In the genomic region with DNA sequence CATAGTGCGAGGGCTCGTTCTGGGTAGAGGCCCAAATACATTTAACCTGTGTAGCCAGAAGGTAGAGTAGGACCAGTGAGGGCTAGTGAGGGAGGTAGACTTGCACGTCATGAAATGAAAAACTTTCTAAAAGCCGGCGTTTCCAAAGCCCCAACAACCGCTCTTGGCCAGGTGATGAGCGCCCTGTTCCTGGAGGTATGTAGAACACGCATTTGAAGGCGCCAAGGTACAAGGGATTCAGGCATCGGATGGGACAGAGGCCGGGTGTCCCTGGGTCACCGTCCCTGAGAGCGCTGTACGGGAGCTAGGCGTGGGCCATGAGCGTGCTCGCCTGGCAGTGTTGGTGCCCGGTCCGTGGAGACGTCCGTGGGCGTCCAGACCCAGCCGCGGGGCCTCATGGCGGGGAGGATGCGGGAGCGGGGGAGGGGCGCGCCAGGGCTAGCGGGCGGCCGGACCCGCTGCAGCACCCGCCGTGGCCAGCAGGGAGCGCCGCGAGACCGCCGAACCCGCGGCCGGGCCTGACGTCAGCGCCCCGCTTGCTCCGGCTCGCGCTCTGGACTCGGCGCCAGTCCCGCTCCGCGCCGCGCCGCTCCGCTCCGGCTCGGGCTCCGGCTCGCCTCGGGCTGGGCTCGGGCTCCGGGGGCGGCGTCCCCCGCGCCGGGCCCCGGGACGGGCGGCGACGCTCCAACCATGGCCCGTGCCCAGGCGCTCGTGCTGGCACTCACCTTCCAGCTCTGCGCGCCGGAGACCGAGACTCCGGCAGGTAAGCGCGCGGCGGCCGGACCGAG, we compare ENCODE assay signal across 8 cellular contexts. TPM values are rescaled to one million over a fixed set of nuclear protein-coding genes. Genes with fewer than 3 reads are reported as not detected.
A peak's percentile ranks its signal among the peaks of the same experiment; 100 is the strongest.
DNase-seq lines count a peak whose midpoint lies in the region; ATAC-seq lines count a peak whose summit lies in the region.

Gene PTPRU, plus strand, starts transcription at position 568 of the 788 bp plus-strand sequence. Its CDS starts 123 bp downstream, at position 691.

- H3K27ac Mint-ChIP-seq in effector memory CD8-positive, alpha-beta T cell = peak within 1 kb of the TSS in 1 of 2 donors; percentile 5

- H2BK120ac ChIP-seq in mesenchymal stem cell (ENCODE audit: low read depth, low read length) = no peak within 1 kb of the TSS

- H2BK15ac ChIP-seq in mesenchymal stem cell (ENCODE audit: low read depth, poor library complexity, severe bottlenecking) = no peak within 1 kb of the TSS

- no peak within 1 kb of the TSS for H3K4ac ChIP-seq in mesenchymal stem cell (ENCODE audit: low read depth in 1 of 2, low read length in 2 of 2)

- H3K4me1 Mint-ChIP-seq in effector memory CD8-positive, alpha-beta T cell (ENCODE audit: low read depth in 2 of 2) = peaks cover 14 to 15% of the 10 kb centered on the region in 2 donors

- peak within 1 kb of the TSS; percentile 2 for H4K91ac ChIP-seq in mesenchymal stem cell (ENCODE audit: low read length)

- no peak within 1 kb of the TSS for H3K27ac ChIP-seq in mesenchymal stem cell (ENCODE audit: low read length, poor library complexity, severe bottlenecking)

- H4K8ac ChIP-seq in mesenchymal stem cell (ENCODE audit: low read length) = peak within 1 kb of the TSS; percentile 36

- peak within 1 kb of the TSS; percentile 69 to 87 for H3K4me3 ChIP-seq in mesenchymal stem cell (ENCODE audit: insufficient read depth in 1 of 2, low read depth in 1 of 2, low read length in 2 of 2)

- H3K4me3 Mint-ChIP-seq in effector memory CD8-positive, alpha-beta T cell = peak within 1 kb of the TSS; percentile 78 to 90

- no peak within 1 kb of the TSS for H2AK5ac ChIP-seq in mesenchymal stem cell (ENCODE audit: low read length, severe bottlenecking)

- H3K4me1 ChIP-seq in mesenchymal stem cell (ENCODE audit: control insufficient read depth, insufficient read depth, low read depth, low read length) = peaks cover 25% of the 10 kb centered on the region

- peak within 1 kb of the TSS in 1 of 2 experiments; percentile 81 for H3K23ac ChIP-seq in mesenchymal stem cell (ENCODE audit: low read length in 2 of 2)

- peak within 1 kb of the TSS in 1 of 2 experiments; percentile 45 for H2BK12ac ChIP-seq in mesenchymal stem cell (ENCODE audit: low read length in 2 of 2)

- H3K18ac ChIP-seq in mesenchymal stem cell (ENCODE audit: low read depth in 1 of 2, low read length in 2 of 2) = peak within 1 kb of the TSS; percentile 46 to 70

- peak within 1 kb of the TSS in 1 of 2 experiments; percentile 68 for H3K14ac ChIP-seq in mesenchymal stem cell (ENCODE audit: low read length in 2 of 2)

- peaks cover 36 to 76% of the 10 kb centered on the region in 2 donors for H3K27me3 Mint-ChIP-seq in effector memory CD8-positive, alpha-beta T cell

- no peaks in the 10 kb centered on the region for H3K36me3 ChIP-seq in mesenchymal stem cell (ENCODE audit: control insufficient read depth in 1 of 2, insufficient read depth in 2 of 2, low read depth in 1 of 2, low read length in 2 of 2)

- H3K4me2 ChIP-seq in mesenchymal stem cell (ENCODE audit: low read length, poor library complexity, severe bottlenecking) = peak within 1 kb of the TSS; percentile 81

- H3K9ac ChIP-seq in mesenchymal stem cell (ENCODE audit: low read length) = peak within 1 kb of the TSS; percentile 85

- ATAC-seq in HG03095 (IDR thresholded peaks at IDR 0.05; ENCODE audit: unreplicated experiment) = peak; percentile 70
- peak; percentile 87 for ATAC-seq in effector memory CD8-positive, alpha-beta T cell (replicated peaks)

- WGBS in mesenchymal stem cell = 12% methylated on average over 43 of the region's 89 CpGs

- peaks cover 7% of the 10 kb centered on the region for H3K79me1 ChIP-seq in mesenchymal stem cell (replicated peaks; ENCODE audit: low read length, poor library complexity, severe bottlenecking)

- H3K36me3 Mint-ChIP-seq in effector memory CD8-positive, alpha-beta T cell (ENCODE audit: insufficient read depth) = peaks cover 4% of the 10 kb centered on the region

- H3K9me3 Mint-ChIP-seq in effector memory CD8-positive, alpha-beta T cell = no peaks in the 10 kb centered on the region

- peaks cover 0 to 19% of the 10 kb centered on the region in 2 experiments for H3K27me3 ChIP-seq in mesenchymal stem cell (ENCODE audit: control insufficient read depth in 1 of 2, insufficient read depth in 1 of 2, low read length in 2 of 2)

- DNase-seq in NCI-H1417 (lab: John Stamatoyannopoulos, UW) (peak; percentile 75 to 79 (median 76)), NCI-H1417 treated with DMSO at 0.1 percent for 48 hours (lab: John Stamatoyannopoulos, UW) (no peak), NCI-H69 (lab: John Stamatoyannopoulos, UW) (peak; percentile 78), mesenchymal stem cell (peak; percentile 62)
- DNase-seq in activated CD8-positive, alpha-beta memory T cell treated with anti-CD3 and anti-CD28 coated beads for 1 hour (ENCODE audit: extremely low read depth in 1 of 2, low read depth in 1 of 2) = peak; percentile 41 to 71
- DNase-seq in effector memory CD8-positive, alpha-beta T cell = peak; percentile 76 to 84 (median 79)
- peak; percentile 53 for DNase-seq in stimulated activated CD8-positive, alpha-beta memory T cell treated with anti-CD3 and anti-CD28 coated beads, Interleukin-12 subunit alpha, Interleukin-12 subunit beta, amount 100 ng/mL, for 24 hours (ENCODE audit: extremely low read depth)

- no peak within 1 kb of the TSS for H2BK5ac ChIP-seq in mesenchymal stem cell (ENCODE audit: low read depth, low read length, poor library complexity, severe bottlenecking)

- H2AFZ ChIP-seq in mesenchymal stem cell (ENCODE audit: low read depth, low read length) = peak within 1 kb of the TSS; percentile 65

- no peaks in the 10 kb centered on the region for H3K9me3 ChIP-seq in mesenchymal stem cell (ENCODE audit: control insufficient read depth, low read length)

RNA-seq across cellular contexts. Expression of gene PTPRU, which starts in this region (rescaled TPM):
- 10.1 TPM for polyA plus RNA-seq in mesenchymal stem cell (2013, experiment 1 of 2)
- 9.8 TPM for polyA plus RNA-seq in mesenchymal stem cell (2013, experiment 2 of 2)
